17 cellular contexts compared by ENCODE assay signal in genomic region chr6:143321687-143322086, GRCh38.
A peak's percentile ranks its signal among the peaks of the same experiment; 100 is the strongest.
DNase-seq lines count a peak whose midpoint lies in the region; ATAC-seq and TF ChIP-seq lines count a peak whose summit lies in the region.
"Had no signal": no experiment of that assay in that cellular context is flagged by ENCODE, and none has a peak within 500 bp of the region (broad histone marks: within the 10 kb centered on the region; RNA-seq: fewer than 3 reads in every experiment).

No MANE protein-coding gene starts in this region.

- peak; percentile 74 to 94 (median 75) for ATAC-seq in natural killer cell
- no peak for ATAC-seq in natural killer cell treated with Interleukin-12 subunit alpha and Interleukin-12 subunit beta and Interleukin-15 and Interleukin-18, amount 100 ng/mL, for 72 hours
- peak; percentile 67 for ATAC-seq in central memory CD8-positive, alpha-beta T cell (replicated peaks; ENCODE audit: extremely low read depth, poor library complexity, severe bottlenecking)
- no peak for ATAC-seq in HG03571 (IDR thresholded peaks at IDR 0.05; ENCODE audit: unreplicated experiment)
- ATAC-seq: CD8-positive, alpha-beta T cell had no signal

- H3K4me1 ChIP-seq in BE2C = no peaks in the 10 kb centered on the region
- H3K4me1 ChIP-seq: Caco-2 had no signal

- DNase-seq in natural killer cell (no peak), immature natural killer cell (peak; percentile 22 to 43 (median 26)), nephron progenitor cell (no peak), islet precursor cell (no peak), BE2C (no peak)
- no peak for DNase-seq in natural killer cell treated with Interleukin-12 subunit alpha and Interleukin-12 subunit beta and Interleukin-15 and Interleukin-18, amount 100 ng/mL, for 72 hours (ENCODE audit: low spot score)
- DNase-seq in central memory CD8-positive, alpha-beta T cell (ENCODE audit: low spot score in 2 of 2) = no peak
- DNase-seq: 8988T; ACHN; Caco-2; Calu3; CD4-positive, alpha-beta T cell; CD8-positive, alpha-beta T cell; DMS79 treated with DMSO at 0.1 percent for 48 hours; GF-D8 had no signal

- peaks cover 0 to 11% of the 10 kb centered on the region in 2 donors for H3K27me3 Mint-ChIP-seq in natural killer cell (ENCODE audit: low read depth in 2 of 2)
- H3K27me3 Mint-ChIP-seq in natural killer cell treated with Interleukin-12 subunit alpha and Interleukin-12 subunit beta and Interleukin-15 and Interleukin-18, amount 100 ng/mL, for 72 hours = peaks cover 0 to 11% of the 10 kb centered on the region in 2 donors
- H3K27me3 Mint-ChIP-seq in central memory CD8-positive, alpha-beta T cell = no peaks in the 10 kb centered on the region
- H3K27me3 Mint-ChIP-seq in immature natural killer cell (ENCODE audit: low read depth in 3 of 3) = peaks cover 0 to 2% (median 2%) of the 10 kb centered on the region in 3 donors
- no peaks in the 10 kb centered on the region for H3K27me3 Mint-ChIP-seq in nephron progenitor cell (ENCODE audit: low read depth, poor library complexity)
- H3K27me3 Mint-ChIP-seq: CD4-positive, alpha-beta T cell had no signal

- no peaks in the 10 kb centered on the region for H3K27me3 ChIP-seq in BE2C
- H3K27me3 ChIP-seq: BLaER1 treated with 17β-estradiol and CSF1 and Interleukin-3, amounts not matched to agents 10 nM and 100 nM had no signal

- H3K9me3 Mint-ChIP-seq in natural killer cell (peaks cover 0 to 6% of the 10 kb centered on the region in 2 donors), immature natural killer cell (peaks cover 0 to 16% (median 4%) of the 10 kb centered on the region in 6 donors), nephron progenitor cell (peaks cover 28% of the 10 kb centered on the region)
- H3K9me3 Mint-ChIP-seq in natural killer cell treated with Interleukin-12 subunit alpha and Interleukin-12 subunit beta and Interleukin-15 and Interleukin-18, amount 100 ng/mL, for 72 hours = peaks cover 2% of the 10 kb centered on the region
- H3K9me3 Mint-ChIP-seq in central memory CD8-positive, alpha-beta T cell = no peaks in the 10 kb centered on the region

- H3K4me1 Mint-ChIP-seq in natural killer cell (peaks cover 0 to 6% of the 10 kb centered on the region in 2 donors), immature natural killer cell (peaks cover 0 to 16% of the 10 kb centered on the region in 2 donors), nephron progenitor cell (no peaks in the 10 kb centered on the region)
- no peaks in the 10 kb centered on the region for H3K4me1 Mint-ChIP-seq in natural killer cell treated with Interleukin-12 subunit alpha and Interleukin-12 subunit beta and Interleukin-15 and Interleukin-18, amount 100 ng/mL, for 72 hours (ENCODE audit: low read depth in 2 of 2)
- H3K4me1 Mint-ChIP-seq in central memory CD8-positive, alpha-beta T cell = no peaks in the 10 kb centered on the region

- TF ChIP-seq CTCF in natural killer cell (IDR thresholded peaks at IDR 0.05) = no peak
- no peak for TF ChIP-seq CTCF in nephron progenitor cell (IDR thresholded peaks at IDR 0.05)
- TF ChIP-seq CTCF in BE2C (IDR thresholded peaks at IDR 0.05; ENCODE audit: low read depth, low read length) = no peak

- H3K36me3 ChIP-seq in BE2C = no peaks in the 10 kb centered on the region
- H3K36me3 ChIP-seq: BLaER1 treated with 17β-estradiol and CSF1 and Interleukin-3, amounts not matched to agents 10 nM and 100 nM had no signal

- intact Hi-C loops in natural killer cell (cut with micrococcal nuclease) = no loop called here

- no peak overlapping the region for H3K4me3 Mint-ChIP-seq in natural killer cell
- no peak overlapping the region for H3K4me3 Mint-ChIP-seq in natural killer cell treated with Interleukin-12 subunit alpha and Interleukin-12 subunit beta and Interleukin-15 and Interleukin-18, amount 100 ng/mL, for 72 hours
- no peak overlapping the region for H3K4me3 Mint-ChIP-seq in central memory CD8-positive, alpha-beta T cell
- H3K4me3 Mint-ChIP-seq in immature natural killer cell = no peak overlapping the region
- no peak overlapping the region for H3K4me3 Mint-ChIP-seq in nephron progenitor cell
- H3K4me3 Mint-ChIP-seq: CD4-positive, alpha-beta T cell; CD8-positive, alpha-beta T cell had no signal

- H3K36me3 Mint-ChIP-seq in natural killer cell (peaks cover 13% of the 10 kb centered on the region), immature natural killer cell (no peaks in the 10 kb centered on the region), nephron progenitor cell (ENCODE audit: low read depth) (peaks cover 5% of the 10 kb centered on the region)
- peaks cover 8% of the 10 kb centered on the region for H3K36me3 Mint-ChIP-seq in natural killer cell treated with Interleukin-12 subunit alpha and Interleukin-12 subunit beta and Interleukin-15 and Interleukin-18, amount 100 ng/mL, for 72 hours
- H3K36me3 Mint-ChIP-seq in central memory CD8-positive, alpha-beta T cell (ENCODE audit: insufficient read depth) = no peaks in the 10 kb centered on the region
- H3K36me3 Mint-ChIP-seq: CD8-positive, alpha-beta T cell had no signal

- H3K9me3 ChIP-seq in BE2C = no peaks in the 10 kb centered on the region
- H3K9me3 ChIP-seq: Caco-2 had no signal

- no peak overlapping the region for H3K27ac Mint-ChIP-seq in natural killer cell
- H3K27ac Mint-ChIP-seq in natural killer cell treated with Interleukin-12 subunit alpha and Interleukin-12 subunit beta and Interleukin-15 and Interleukin-18, amount 100 ng/mL, for 72 hours = no peak overlapping the region
- H3K27ac Mint-ChIP-seq in central memory CD8-positive, alpha-beta T cell (ENCODE audit: low read depth) = no peak overlapping the region
- peak overlapping the region in 2 of 6 donors; percentile 13 to 73 for H3K27ac Mint-ChIP-seq in immature natural killer cell
- peak overlapping the region; percentile 5 for H3K27ac Mint-ChIP-seq in nephron progenitor cell
- H3K27ac Mint-ChIP-seq: CD4-positive, alpha-beta T cell; CD8-positive, alpha-beta T cell had no signal

- H3K4me3 ChIP-seq in BE2C (ENCODE audit: low read depth, low read length) = no peak overlapping the region
- H3K4me3 ChIP-seq: BLaER1 treated with 17β-estradiol and CSF1 and Interleukin-3, amounts not matched to agents 10 nM and 100 nM had no signal

Comparison
In these comparisons a context has a peak if more than half of its experiments do, and no peak if none do; other contexts are left out.
1. ATAC-seq: peak in natural killer cell (3 of 3) and central memory CD8-positive, alpha-beta T cell (single experiment); none in natural killer cell treated with Interleukin-12 subunit alpha and Interleukin-12 subunit beta and Interleukin-15 and Interleukin-18, amount 100 ng/mL, for 72 hours (0 of 2) and HG03571 (single experiment).
2. DNase-seq: peak in immature natural killer cell (3 of 3); none in natural killer cell (single experiment), natural killer cell treated with Interleukin-12 subunit alpha and Interleukin-12 subunit beta and Interleukin-15 and Interleukin-18, amount 100 ng/mL, for 72 hours (single experiment), central memory CD8-positive, alpha-beta T cell (0 of 2), nephron progenitor cell (single experiment), islet precursor cell (single experiment) and BE2C (single experiment).